3 cellular contexts compared by ENCODE assay signal in genomic region chr3:69527498-69527897, GRCh38.
"Had no signal": no experiment of that assay in that cellular context is flagged by ENCODE, and none has a peak within 500 bp of the region (broad histone marks: within the 10 kb centered on the region; RNA-seq: fewer than 3 reads in every experiment).

No MANE protein-coding gene starts in this region.

- DNase-seq: GDM1, GF-D8 had no signal

- H3K4me3 ChIP-seq: GM12878 had no signal

- ATAC-seq: GM12878 had no signal
